Comparison of ENCODE assay signal across 8 cellular contexts in the genomic region with DNA sequence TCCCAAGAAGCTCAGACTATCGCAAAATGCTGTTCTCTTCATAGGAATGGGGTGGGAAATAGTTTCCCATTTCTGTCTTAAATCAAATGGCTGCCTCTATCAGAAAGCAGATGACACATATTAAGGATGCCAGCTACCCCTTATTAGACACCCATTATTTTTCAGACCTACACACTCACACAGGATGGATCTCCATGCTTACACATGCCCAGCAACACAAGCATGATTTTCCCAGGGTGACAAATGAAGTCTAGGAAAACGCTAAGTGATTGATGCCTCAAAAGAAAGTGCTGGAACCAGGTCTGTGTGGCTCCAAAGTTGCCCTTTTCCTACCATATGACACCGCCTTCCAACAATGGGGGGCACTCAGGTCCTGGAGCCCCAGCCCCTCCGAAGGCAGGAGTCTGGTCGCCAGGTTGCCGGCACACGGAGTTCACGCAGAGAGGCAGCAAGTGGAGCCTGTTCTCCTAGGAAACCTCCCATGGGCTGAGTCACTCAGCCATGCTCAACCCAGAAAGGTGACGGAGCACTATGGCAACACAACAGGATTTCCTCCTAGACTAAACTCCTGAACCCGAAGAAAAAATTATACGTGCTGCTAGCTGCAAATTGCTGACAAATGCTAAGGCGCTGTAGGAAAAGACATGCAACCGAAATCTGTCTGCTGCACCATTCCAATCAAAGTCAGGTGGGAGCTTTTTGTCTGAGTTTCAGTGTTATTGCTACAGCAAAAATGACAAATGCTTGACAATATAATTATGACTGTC. TPM values are rescaled to one million over a fixed set of nuclear protein-coding genes. Genes with fewer than 3 reads are reported as not detected.
DNase-seq lines count a peak whose midpoint lies in the region; ATAC-seq, FAIRE-seq and TF ChIP-seq lines count a peak whose summit lies in the region.

No MANE protein-coding gene starts in this region.

- H3K4me3 ChIP-seq in right lobe of liver: no peak overlapping the region
- H3K4me3 ChIP-seq in HepG2 (replicated peaks in 1 of 3; ENCODE audit: insufficient read depth in 1 of 3, low read depth in 2 of 3, low read length in 3 of 3): no peak overlapping the region
- H3K4me3 ChIP-seq in mucosa of rectum (ENCODE audit: low read length in 2 of 2): peak overlapping the region; percentile 39 to 48
- H3K4me3 ChIP-seq in aorta (ENCODE audit: low read length in 2 of 2): no peak overlapping the region

- H2AFZ ChIP-seq in HepG2 (ENCODE audit: low read length): no peak overlapping the region

- no peaks in the 10 kb centered on the region for H3K9me3 Mint-ChIP-seq in effector memory CD8-positive, alpha-beta T cell

- intact Hi-C loops in right lobe of liver (cut with DNase I): no loop called here
- intact Hi-C loops in HepG2 (cut with micrococcal nuclease; ENCODE audit: unreplicated experiment): no loop called here
- intact Hi-C loops in aorta (cut with DNase I): no loop called here

- H3K36me3 Mint-ChIP-seq in effector memory CD8-positive, alpha-beta T cell (ENCODE audit: insufficient read depth): peaks cover 20% of the 10 kb centered on the region

- no peak for TF ChIP-seq RAD21 in HepG2 (CRISPR knock-in tag; IDR thresholded peaks at IDR 0.05)

- H3K27ac ChIP-seq in right lobe of liver: no peak overlapping the region
- H3K27ac ChIP-seq in HepG2 (ENCODE audit: extremely low read length, insufficient read depth, low read length): no peak overlapping the region
- H3K27ac ChIP-seq in mucosa of rectum (ENCODE audit: low read depth in 2 of 2, low read length in 2 of 2): peak overlapping the region; percentile 61 to 67
- peak overlapping the region; percentile 33 to 73 for H3K27ac ChIP-seq in aorta (ENCODE audit: low read depth in 1 of 2, low read length in 2 of 2)

- no peak for FAIRE-seq in HepG2 (lab: Jason Lieb, UNC)

- H3K4me1 ChIP-seq in right lobe of liver (peaks cover 0 to 27% (median 5%) of the 10 kb centered on the region in 4 donors), HepG2 (ENCODE audit: insufficient read depth, low read length) (peaks cover 40% of the 10 kb centered on the region), mucosa of rectum (ENCODE audit: control insufficient read depth in 2 of 2, insufficient read depth in 2 of 2, low read length in 2 of 2) (peaks cover 51 to 58% of the 10 kb centered on the region in 2 donors), aorta (ENCODE audit: control insufficient read depth in 1 of 2, insufficient read depth in 2 of 2, low read length in 2 of 2) (peaks cover 2 to 3% of the 10 kb centered on the region in 2 donors)

- ATAC-seq in right lobe of liver (peak; percentile 51 to 71 (median 69)), HepG2 (no peak), aorta (ENCODE audit: low FRiP score) (peak; percentile 87), GM19397 (IDR thresholded peaks at IDR 0.05; ENCODE audit: unreplicated experiment) (no peak), GM21528 (IDR thresholded peaks at IDR 0.05; ENCODE audit: low FRiP score, unreplicated experiment) (no peak)
- peak; percentile 33 for ATAC-seq in effector memory CD8-positive, alpha-beta T cell (replicated peaks)

- TF ChIP-seq CTCF in right lobe of liver (IDR thresholded peaks at IDR 0.05) (no peak), HepG2 (CRISPR knock-in tag; IDR thresholded peaks at IDR 0.05) (no peak), GM20000 (IDR thresholded peaks at IDR 0.05; ENCODE audit: extremely low read depth, missing control alignments) (no peak)

- no peak for TF ChIP-seq POLR2A in right lobe of liver (IDR thresholded peaks at IDR 0.05)
- no peak for TF ChIP-seq POLR2A in HepG2 (IDR thresholded peaks at IDR 0.05; ENCODE audit: insufficient read depth in 1 of 2, low read depth in 2 of 2, low read length in 2 of 2)

- no peak overlapping the region for H3K4me2 ChIP-seq in HepG2 (ENCODE audit: low read depth, low read length)

- H4K20me1 ChIP-seq in HepG2 (ENCODE audit: insufficient read depth, low read length): no peaks in the 10 kb centered on the region; the same call in 1 of the 2 replicates

- POLR2A ChIA-PET in HepG2 (lab: Yijun Ruan, JAX): no interaction called here

- no TSS peak for BruUV-seq in HepG2 (replicated peaks; lab: Mats Ljungman, UMichigan)

- peaks cover 75 to 89% of the 10 kb centered on the region in 2 donors for H3K4me1 Mint-ChIP-seq in effector memory CD8-positive, alpha-beta T cell (ENCODE audit: low read depth in 2 of 2)

- peaks cover 81% of the 10 kb centered on the region for H3K79me2 ChIP-seq in HepG2 (ENCODE audit: insufficient read depth, low read length)

- H3K27me3 ChIP-seq in right lobe of liver (no peaks in the 10 kb centered on the region), HepG2 (ENCODE audit: control insufficient read depth in 1 of 2, insufficient read depth in 2 of 2, low read length in 2 of 2) (no peaks in the 10 kb centered on the region), mucosa of rectum (ENCODE audit: control insufficient read depth in 2 of 2, insufficient read depth in 2 of 2, low read length in 2 of 2) (no peaks in the 10 kb centered on the region), aorta (ENCODE audit: control insufficient read depth in 1 of 2, insufficient read depth in 2 of 2, low read length in 1 of 2) (no peaks in the 10 kb centered on the region)

- TF ChIP-seq EP300 in HepG2 (IDR thresholded peaks at IDR 0.05; ENCODE audit: low read depth in 2 of 2, low read length in 2 of 2) (no peak), HepG2 (CRISPR knock-in tag; IDR thresholded peaks at IDR 0.05; ENCODE audit: borderline replicate concordance) (no peak)

- in situ Hi-C loops in HepG2 (cut with HindIII; ENCODE audit: extremely low pct_ligation_motif_present, low pct_unique_long_range_greater_than_20kb): no loop called here

- H3K27ac Mint-ChIP-seq in effector memory CD8-positive, alpha-beta T cell: no peak overlapping the region

- CTCF ChIA-PET in HepG2 (lab: Yijun Ruan, JAX; ENCODE audit: low intra/inter-chr PET ratio, low total read pairs): no interaction called here

- H3K36me3 ChIP-seq in right lobe of liver (no peaks in the 10 kb centered on the region), HepG2 (replicated peaks in 1 of 2; ENCODE audit: control insufficient read depth in 1 of 2, insufficient read depth in 2 of 2, low read length in 2 of 2) (no peaks in the 10 kb centered on the region; a peak in 1 of 5 replicates), mucosa of rectum (ENCODE audit: control insufficient read depth in 2 of 2, insufficient read depth in 2 of 2, low read length in 2 of 2) (peaks cover 0 to 2% of the 10 kb centered on the region in 2 donors), aorta (ENCODE audit: control insufficient read depth in 1 of 2, insufficient read depth in 2 of 2, low read length in 1 of 2) (peaks cover 0 to 2% of the 10 kb centered on the region in 2 donors)

- H3K27me3 Mint-ChIP-seq in effector memory CD8-positive, alpha-beta T cell: no peaks in the 10 kb centered on the region

- H3K9ac ChIP-seq in HepG2 (ENCODE audit: insufficient read depth, low read depth, low read length) (no peak overlapping the region), mucosa of rectum (ENCODE audit: low read depth in 1 of 2, low read length in 2 of 2) (peak overlapping the region; percentile 18 to 28)

- WGBS in right lobe of liver (ENCODE audit: insufficient coverage, low coverage, low lambda C conversion rate, missing lambda C conversion rate): 44% methylated on average over 6 of the region's 13 CpGs
- 97% methylated on average over 13 of the region's 13 CpGs for WGBS in HepG2 (ENCODE audit: low lambda C conversion rate)
- 7 to 9% methylated on average over 13 of the region's 13 CpGs for WGBS in aorta, 2 donors

- H3K9me3 ChIP-seq in right lobe of liver: no peaks in the 10 kb centered on the region
- H3K9me3 ChIP-seq in HepG2 (ENCODE audit: low read length): no peaks in the 10 kb centered on the region
- no peaks in the 10 kb centered on the region for H3K9me3 ChIP-seq in mucosa of rectum (ENCODE audit: control insufficient read depth in 2 of 2, low read length in 2 of 2)
- no peaks in the 10 kb centered on the region for H3K9me3 ChIP-seq in aorta (ENCODE audit: control insufficient read depth, low read length)

- DNase-seq in right lobe of liver: no peak
- no peak for DNase-seq in HepG2 (ENCODE audit: low spot score)
- no peak for DNase-seq in effector memory CD8-positive, alpha-beta T cell
- DNase-seq in aorta: peak; percentile 81
- no peak for DNase-seq in GM20000 (ENCODE audit: low spot score)

- H3K4me3 Mint-ChIP-seq in effector memory CD8-positive, alpha-beta T cell: no peak overlapping the region

RNA-seq across cellular contexts. Expression of a gene that starts 19.8 kb away (rescaled TPM):
- total RNA-seq in right lobe of liver: 10 to 100 TPM; 15.8 to 30.3 (median 23.2) TPM
- 49.9 and 55.3 TPM in 2 replicates for total RNA-seq in HepG2 (2016; rRNA removed; fragmentation: Illumina TruSeq; extraction: Trizol)
- 29.6 and 31.7 TPM in 2 replicates for total RNA-seq in HepG2 (2016; cell fraction: cytosol; rRNA removed; fragmentation: Illumina TruSeq; extraction: Trizol; ENCODE audit: low read depth)
- 43.7 and 56.7 TPM in 2 replicates for total RNA-seq in HepG2 (2016; cell fraction: insoluble cytoplasmic fraction; rRNA removed; fragmentation: Illumina TruSeq; extraction: Trizol)
- 74.9 and 78.9 TPM in 2 replicates for total RNA-seq in HepG2 (2016; cell fraction: membrane; rRNA removed; fragmentation: Illumina TruSeq; extraction: Trizol)
- 43.5 and 50.2 TPM in 2 replicates for total RNA-seq in HepG2 (2016; cell fraction: nucleus; rRNA removed; fragmentation: Illumina TruSeq; extraction: Trizol)
- 21.3 and 21.8 TPM in 2 replicates for polyA plus RNA-seq in HepG2 (2011; rRNA removed)
- 21.1 and 24.6 TPM in 2 replicates for polyA plus RNA-seq in HepG2 (2011; cell fraction: cytosol; rRNA removed)
- 12.5 and 14.4 TPM in 2 replicates for polyA plus RNA-seq in HepG2 (2011; cell fraction: nucleus; rRNA removed)
- polyA plus RNA-seq in HepG2 (2012): 24.1 and 26.8 TPM in 2 replicates
- polyA plus RNA-seq in HepG2 (2016; cell fraction: cytosol; fragmentation: Illumina TruSeq; extraction: Trizol; ENCODE audit: low read depth): 32.1 and 36.4 TPM in 2 replicates
- 38.0 and 40.3 TPM in 2 replicates for polyA plus RNA-seq in HepG2 (2016; cell fraction: insoluble cytoplasmic fraction; fragmentation: Illumina TruSeq; extraction: Trizol; ENCODE audit: low read depth)
- polyA plus RNA-seq in HepG2 (2016; cell fraction: membrane; fragmentation: Illumina TruSeq; extraction: Trizol; ENCODE audit: low read depth): 62.2 and 67.1 TPM in 2 replicates
- 49.8 and 50.9 TPM in 2 replicates for polyA plus RNA-seq in HepG2 (2016; cell fraction: nucleus; fragmentation: Illumina TruSeq; extraction: Trizol; ENCODE audit: insufficient read depth, low read depth)
- polyA minus RNA-seq in HepG2 (2011; rRNA and poly(A)+ RNA removed; ENCODE audit: low replicate concordance): 59.2 and 63.5 TPM in 2 replicates
- polyA minus RNA-seq in HepG2 (2011; cell fraction: cytosol; rRNA and poly(A)+ RNA removed): 28.0 and 28.5 TPM in 2 replicates
- 19.4 and 23.2 TPM in 2 replicates for polyA minus RNA-seq in HepG2 (2011; cell fraction: nucleus; rRNA and poly(A)+ RNA removed)
- total RNA-seq in aorta: 10 to 100 TPM; 74.1 to 82.9 TPM
- polyA plus RNA-seq in aorta: 10 to 100 TPM; 36.3 to 62.9 TPM

Comparison
In these comparisons a context has a peak if more than half of its experiments do, and no peak if none do; other contexts are left out.
1. ATAC-seq: peak in right lobe of liver (4 of 4), effector memory CD8-positive, alpha-beta T cell (single experiment) and aorta (single experiment); none in HepG2 (single experiment), GM19397 (single experiment) and GM21528 (single experiment).
2. DNase-seq: peak in aorta (2 of 2); none in right lobe of liver (0 of 3), HepG2 (single experiment), effector memory CD8-positive, alpha-beta T cell (0 of 3) and GM20000 (single experiment).
3. H3K27ac ChIP-seq: peak in mucosa of rectum (2 of 2) and aorta (2 of 2); none in right lobe of liver (0 of 3) and HepG2 (single experiment).
4. H3K4me3 ChIP-seq: peak in mucosa of rectum (2 of 2); none in right lobe of liver (0 of 3), HepG2 (0 of 3) and aorta (0 of 2).